10 cellular contexts compared by ENCODE assay signal in the genomic region with DNA sequence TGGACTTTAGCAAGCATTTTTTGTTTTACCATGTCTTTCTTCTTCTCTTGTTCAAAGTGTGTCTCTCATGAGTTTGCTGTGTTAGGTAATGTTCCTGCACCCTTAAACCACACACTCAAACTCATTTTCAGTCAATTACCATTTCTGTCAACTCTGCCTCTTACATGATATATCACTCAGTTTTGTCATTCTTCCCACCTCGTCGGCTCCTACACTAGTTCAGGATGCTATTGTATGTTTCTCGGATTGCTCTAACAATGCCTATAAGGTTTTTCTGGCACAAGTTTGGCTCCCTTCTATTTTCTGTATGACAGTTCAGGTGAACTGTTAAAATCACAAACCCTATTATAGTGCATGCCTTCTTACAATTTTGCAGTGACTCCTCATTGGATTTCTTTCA.
"Had no signal": no experiment of that assay in that cellular context is flagged by ENCODE, and none has a peak within 500 bp of the region (broad histone marks: within the 10 kb centered on the region; RNA-seq: fewer than 3 reads in every experiment).

No MANE protein-coding gene starts in this region.

- FAIRE-seq: H1, H54 had no signal

- H3K4me3 ChIP-seq: GM23248, GM23338, HAP-1 had no signal

- H3K27ac ChIP-seq: GM23248 had no signal

- H3K4me2 ChIP-seq: GM23338 had no signal

- H3K9ac ChIP-seq: GM23248 had no signal

- DNase-seq: GM23248, GOT3, H7, H9, HCEC 1CT, HFFc6 had no signal

- H3K9me3 ChIP-seq: HAP-1 had no signal

- H2AFZ ChIP-seq: GM23248, GM23338 had no signal

- H3K36me3 ChIP-seq: HAP-1 had no signal
